ENCODE assay signal across 1 cellular context in the genomic region with DNA sequence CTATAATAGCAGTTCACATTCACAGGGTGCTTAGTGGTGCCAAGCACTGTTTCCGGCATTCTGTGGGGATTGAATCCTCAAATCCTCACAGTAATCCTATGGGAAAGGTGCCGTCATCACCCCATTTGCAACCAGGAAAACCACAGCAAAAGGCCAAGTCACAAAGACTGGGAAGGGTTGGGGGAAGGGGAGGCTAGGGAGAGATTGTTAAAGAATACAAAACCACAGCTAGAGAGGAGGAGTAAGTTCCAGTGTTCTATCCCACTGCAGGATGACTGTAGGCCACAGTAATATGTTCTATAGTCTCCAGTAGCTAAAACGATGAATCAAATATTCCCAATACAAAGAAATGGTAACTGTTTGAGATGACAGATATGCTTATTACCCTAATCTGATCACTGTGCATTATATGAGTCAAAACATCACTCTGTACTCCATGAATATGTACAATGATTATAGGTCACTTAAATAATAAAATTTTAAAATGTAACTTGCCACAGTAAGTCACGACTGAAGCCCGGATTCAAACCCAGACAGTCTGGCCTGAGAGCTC.
TF ChIP-seq lines count a peak whose summit lies in the region.

No MANE protein-coding gene starts in this region.

TF ChIP-seq in K562, 482 proteins besides CTCF, POLR2A, EP300 and RAD21 (continued from another document and continues in another):
- TF ChIP-seq, protein P1, sequence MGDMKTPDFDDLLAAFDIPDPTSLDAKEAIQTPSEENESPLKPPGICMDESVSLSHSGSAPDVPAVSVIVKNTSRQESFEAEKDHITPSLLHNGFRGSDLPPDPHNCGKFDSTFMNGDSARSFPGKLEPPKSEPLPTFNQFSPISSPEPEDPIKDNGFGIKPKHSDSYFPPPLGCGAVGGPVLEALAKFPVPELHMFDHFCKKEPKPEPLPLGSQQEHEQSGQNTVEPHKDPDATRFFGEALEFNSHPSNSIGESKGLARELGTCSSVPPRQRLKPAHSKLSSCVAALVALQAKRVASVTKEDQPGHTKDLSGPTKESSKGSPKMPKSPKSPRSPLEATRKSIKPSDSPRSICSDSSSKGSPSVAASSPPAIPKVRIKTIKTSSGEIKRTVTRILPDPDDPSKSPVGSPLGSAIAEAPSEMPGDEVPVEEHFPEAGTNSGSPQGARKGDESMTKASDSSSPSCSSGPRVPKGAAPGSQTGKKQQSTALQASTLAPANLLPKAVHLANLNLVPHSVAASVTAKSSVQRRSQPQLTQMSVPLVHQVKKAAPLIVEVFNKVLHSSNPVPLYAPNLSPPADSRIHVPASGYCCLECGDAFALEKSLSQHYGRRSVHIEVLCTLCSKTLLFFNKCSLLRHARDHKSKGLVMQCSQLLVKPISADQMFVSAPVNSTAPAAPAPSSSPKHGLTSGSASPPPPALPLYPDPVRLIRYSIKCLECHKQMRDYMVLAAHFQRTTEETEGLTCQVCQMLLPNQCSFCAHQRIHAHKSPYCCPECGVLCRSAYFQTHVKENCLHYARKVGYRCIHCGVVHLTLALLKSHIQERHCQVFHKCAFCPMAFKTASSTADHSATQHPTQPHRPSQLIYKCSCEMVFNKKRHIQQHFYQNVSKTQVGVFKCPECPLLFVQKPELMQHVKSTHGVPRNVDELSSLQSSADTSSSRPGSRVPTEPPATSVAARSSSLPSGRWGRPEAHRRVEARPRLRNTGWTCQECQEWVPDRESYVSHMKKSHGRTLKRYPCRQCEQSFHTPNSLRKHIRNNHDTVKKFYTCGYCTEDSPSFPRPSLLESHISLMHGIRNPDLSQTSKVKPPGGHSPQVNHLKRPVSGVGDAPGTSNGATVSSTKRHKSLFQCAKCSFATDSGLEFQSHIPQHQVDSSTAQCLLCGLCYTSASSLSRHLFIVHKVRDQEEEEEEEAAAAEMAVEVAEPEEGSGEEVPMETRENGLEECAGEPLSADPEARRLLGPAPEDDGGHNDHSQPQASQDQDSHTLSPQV (IDR thresholded peaks at IDR 0.05), result peak; percentile 11; the same call in 1 of the 2 replicates
- 0 out of 2 replicates have a peak, but pooled peaks have one; percentile 48 for TF ChIP-seq ZKSCAN8 (CRISPR knock-in tag; IDR thresholded peaks at IDR 0.05)
- TF ChIP-seq, protein P2, sequence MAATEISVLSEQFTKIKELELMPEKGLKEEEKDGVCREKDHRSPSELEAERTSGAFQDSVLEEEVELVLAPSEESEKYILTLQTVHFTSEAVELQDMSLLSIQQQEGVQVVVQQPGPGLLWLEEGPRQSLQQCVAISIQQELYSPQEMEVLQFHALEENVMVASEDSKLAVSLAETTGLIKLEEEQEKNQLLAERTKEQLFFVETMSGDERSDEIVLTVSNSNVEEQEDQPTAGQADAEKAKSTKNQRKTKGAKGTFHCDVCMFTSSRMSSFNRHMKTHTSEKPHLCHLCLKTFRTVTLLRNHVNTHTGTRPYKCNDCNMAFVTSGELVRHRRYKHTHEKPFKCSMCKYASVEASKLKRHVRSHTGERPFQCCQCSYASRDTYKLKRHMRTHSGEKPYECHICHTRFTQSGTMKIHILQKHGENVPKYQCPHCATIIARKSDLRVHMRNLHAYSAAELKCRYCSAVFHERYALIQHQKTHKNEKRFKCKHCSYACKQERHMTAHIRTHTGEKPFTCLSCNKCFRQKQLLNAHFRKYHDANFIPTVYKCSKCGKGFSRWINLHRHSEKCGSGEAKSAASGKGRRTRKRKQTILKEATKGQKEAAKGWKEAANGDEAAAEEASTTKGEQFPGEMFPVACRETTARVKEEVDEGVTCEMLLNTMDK (IDR thresholded peaks at IDR 0.05; ENCODE audit: borderline replicate concordance, insufficient read depth, low read depth, low read length, poor library complexity, severe bottlenecking), result no peak
- TF ChIP-seq, protein P3, sequence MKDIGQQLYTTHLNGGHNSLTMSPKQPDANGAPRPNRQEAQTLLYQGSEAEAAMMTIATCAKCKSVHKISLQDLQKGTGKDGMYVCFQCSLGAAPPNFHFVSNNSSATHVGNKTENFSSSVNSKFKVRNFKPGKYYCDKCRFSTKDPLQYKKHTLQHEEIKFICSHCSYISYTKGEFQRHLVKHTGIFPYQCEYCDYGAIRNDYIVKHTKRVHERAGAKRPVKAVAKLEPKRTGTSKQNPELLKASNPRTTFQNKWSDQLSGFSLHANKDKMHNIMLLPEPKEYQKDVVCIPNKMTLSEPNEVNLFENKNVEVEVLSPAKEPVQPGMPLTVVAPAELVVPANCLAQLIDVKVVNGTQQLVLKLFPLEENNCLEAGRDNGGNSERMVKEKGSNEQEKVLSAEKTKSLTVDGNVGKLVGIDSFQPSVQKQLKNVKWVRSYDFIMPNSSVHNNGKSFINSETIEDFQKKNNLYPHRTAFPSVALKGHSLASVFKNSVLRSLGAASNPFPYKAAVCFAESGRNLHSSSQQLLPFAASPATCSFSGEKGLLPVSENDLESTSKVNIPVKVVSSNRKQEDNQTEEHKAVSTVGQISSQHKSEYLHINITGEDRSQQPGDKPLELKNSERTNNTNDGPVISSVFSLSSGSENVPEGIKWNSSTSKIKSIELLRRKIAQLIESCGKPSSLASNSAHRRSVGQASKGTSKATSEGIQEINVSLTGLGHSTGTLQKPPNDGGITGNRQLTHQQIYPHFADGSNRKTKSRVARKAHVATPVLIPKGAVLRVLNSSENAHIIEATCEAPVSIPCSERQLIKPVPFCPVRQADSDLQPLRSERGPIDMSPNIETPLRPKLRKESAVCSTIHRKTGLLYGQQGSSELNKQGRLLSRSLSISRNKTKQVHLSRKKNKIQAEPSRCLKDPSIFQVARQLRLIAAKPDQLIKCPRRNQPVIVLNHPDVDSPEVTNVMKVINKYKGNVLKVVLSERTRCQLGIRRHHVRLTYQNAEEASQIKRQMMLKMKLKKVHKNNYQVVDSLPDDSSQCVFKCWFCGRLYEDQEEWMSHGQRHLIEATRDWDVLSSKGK (CRISPR knock-in tag; IDR thresholded peaks at IDR 0.05), result no peak
- TF ChIP-seq FOXA3 (CRISPR knock-in tag; conservative IDR thresholded peaks at IDR 0.05 in 1 of 2, IDR thresholded peaks at IDR 0.05 in 1 of 2), result no peak
- TF ChIP-seq CREM (IDR thresholded peaks at IDR 0.05; ENCODE audit: low read depth), result no peak
- TF ChIP-seq NR2C2 (CRISPR knock-in tag; IDR thresholded peaks at IDR 0.05), result no peak
- 0 out of 2 replicates have a peak, but pooled peaks have one; percentile 23 for TF ChIP-seq NR2C2 (tag; IDR thresholded peaks at IDR 0.05)
- no peak for TF ChIP-seq FOXA1 (IDR thresholded peaks at IDR 0.05; ENCODE audit: borderline replicate concordance)
- no peak for TF ChIP-seq RBBP5 (IDR thresholded peaks at IDR 0.05; ENCODE audit: borderline replicate concordance, insufficient read depth, low read length, poor library complexity, severe bottlenecking)
- no peak for TF ChIP-seq KLF16 (IDR thresholded peaks at IDR 0.05)
- TF ChIP-seq POLR2B (IDR thresholded peaks at IDR 0.05; ENCODE audit: low read depth, partially characterized antibody), result no peak
- TF ChIP-seq, protein P4, sequence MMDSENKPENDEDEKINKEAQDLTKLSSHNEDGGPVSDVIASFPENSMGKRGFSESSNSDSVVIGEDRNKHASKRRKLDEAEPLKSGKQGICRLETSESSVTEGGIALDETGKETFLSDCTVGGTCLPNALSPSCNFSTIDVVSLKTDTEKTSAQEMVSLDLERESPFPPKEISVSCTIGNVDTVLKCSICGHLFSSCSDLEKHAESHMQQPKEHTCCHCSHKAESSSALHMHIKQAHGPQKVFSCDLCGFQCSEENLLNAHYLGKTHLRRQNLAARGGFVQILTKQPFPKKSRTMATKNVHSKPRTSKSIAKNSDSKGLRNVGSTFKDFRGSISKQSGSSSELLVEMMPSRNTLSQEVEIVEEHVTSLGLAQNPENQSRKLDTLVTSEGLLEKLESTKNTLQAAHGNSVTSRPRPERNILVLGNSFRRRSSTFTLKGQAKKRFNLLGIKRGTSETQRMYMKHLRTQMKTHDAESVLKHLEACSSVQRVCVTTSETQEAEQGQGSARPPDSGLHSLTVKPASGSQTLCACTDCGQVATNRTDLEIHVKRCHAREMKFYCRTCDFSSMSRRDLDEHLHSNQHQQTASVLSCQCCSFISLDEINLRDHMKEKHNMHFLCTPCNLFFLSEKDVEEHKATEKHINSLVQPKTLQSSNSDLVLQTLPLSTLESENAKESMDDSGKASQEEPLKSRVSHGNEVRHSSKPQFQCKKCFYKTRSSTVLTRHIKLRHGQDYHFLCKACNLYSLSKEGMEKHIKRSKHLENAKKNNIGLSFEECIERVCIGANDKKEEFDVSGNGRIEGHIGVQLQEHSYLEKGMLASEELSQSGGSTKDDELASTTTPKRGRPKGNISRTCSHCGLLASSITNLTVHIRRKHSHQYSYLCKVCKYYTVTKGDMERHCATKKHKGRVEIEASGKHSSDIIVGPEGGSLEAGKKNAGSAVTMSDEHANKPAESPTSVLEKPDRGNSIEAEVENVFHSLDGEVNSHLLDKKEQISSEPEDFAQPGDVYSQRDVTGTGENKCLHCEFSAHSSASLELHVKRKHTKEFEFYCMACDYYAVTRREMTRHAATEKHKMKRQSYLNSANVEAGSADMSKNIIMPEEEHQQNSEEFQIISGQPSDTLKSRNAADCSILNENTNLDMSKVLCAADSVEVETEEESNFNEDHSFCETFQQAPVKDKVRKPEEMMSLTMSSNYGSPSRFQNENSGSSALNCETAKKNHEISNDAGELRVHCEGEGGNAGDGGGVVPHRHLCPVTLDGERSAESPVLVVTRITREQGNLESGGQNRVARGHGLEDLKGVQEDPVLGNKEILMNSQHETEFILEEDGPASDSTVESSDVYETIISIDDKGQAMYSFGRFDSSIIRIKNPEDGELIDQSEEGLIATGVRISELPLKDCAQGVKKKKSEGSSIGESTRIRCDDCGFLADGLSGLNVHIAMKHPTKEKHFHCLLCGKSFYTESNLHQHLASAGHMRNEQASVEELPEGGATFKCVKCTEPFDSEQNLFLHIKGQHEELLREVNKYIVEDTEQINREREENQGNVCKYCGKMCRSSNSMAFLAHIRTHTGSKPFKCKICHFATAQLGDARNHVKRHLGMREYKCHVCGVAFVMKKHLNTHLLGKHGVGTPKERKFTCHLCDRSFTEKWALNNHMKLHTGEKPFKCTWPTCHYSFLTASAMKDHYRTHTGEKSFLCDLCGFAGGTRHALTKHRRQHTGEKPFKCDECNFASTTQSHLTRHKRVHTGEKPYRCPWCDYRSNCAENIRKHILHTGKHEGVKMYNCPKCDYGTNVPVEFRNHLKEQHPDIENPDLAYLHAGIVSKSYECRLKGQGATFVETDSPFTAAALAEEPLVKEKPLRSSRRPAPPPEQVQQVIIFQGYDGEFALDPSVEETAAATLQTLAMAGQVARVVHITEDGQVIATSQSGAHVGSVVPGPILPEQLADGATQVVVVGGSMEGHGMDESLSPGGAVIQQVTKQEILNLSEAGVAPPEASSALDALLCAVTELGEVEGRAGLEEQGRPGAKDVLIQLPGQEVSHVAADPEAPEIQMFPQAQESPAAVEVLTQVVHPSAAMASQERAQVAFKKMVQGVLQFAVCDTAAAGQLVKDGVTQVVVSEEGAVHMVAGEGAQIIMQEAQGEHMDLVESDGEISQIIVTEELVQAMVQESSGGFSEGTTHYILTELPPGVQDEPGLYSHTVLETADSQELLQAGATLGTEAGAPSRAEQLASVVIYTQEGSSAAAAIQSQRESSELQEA (IDR thresholded peaks at IDR 0.05; ENCODE audit: low read depth), result no peak
- TF ChIP-seq, protein P5, sequence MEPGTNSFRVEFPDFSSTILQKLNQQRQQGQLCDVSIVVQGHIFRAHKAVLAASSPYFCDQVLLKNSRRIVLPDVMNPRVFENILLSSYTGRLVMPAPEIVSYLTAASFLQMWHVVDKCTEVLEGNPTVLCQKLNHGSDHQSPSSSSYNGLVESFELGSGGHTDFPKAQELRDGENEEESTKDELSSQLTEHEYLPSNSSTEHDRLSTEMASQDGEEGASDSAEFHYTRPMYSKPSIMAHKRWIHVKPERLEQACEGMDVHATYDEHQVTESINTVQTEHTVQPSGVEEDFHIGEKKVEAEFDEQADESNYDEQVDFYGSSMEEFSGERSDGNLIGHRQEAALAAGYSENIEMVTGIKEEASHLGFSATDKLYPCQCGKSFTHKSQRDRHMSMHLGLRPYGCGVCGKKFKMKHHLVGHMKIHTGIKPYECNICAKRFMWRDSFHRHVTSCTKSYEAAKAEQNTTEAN (CRISPR knock-in tag; IDR thresholded peaks at IDR 0.05), result no peak
- no peak for TF ChIP-seq TRIM28 (IDR thresholded peaks at IDR 0.05)
- TF ChIP-seq EWSR1 (IDR thresholded peaks at IDR 0.05; ENCODE audit: borderline replicate concordance, low read depth, partially characterized antibody), result no peak
- TF ChIP-seq, protein P6, sequence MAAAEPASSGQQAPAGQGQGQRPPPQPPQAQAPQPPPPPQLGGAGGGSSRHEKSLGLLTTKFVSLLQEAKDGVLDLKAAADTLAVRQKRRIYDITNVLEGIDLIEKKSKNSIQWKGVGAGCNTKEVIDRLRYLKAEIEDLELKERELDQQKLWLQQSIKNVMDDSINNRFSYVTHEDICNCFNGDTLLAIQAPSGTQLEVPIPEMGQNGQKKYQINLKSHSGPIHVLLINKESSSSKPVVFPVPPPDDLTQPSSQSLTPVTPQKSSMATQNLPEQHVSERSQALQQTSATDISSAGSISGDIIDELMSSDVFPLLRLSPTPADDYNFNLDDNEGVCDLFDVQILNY (CRISPR knock-in tag; IDR thresholded peaks at IDR 0.05), result no peak
- no peak for TF ChIP-seq KDM1A (IDR thresholded peaks at IDR 0.05)
- 0 out of 2 replicates have a peak, but pooled peaks have one; percentile 27 for TF ChIP-seq ZNF175 (CRISPR knock-in tag; IDR thresholded peaks at IDR 0.05; ENCODE audit: low read depth)
- no peak for TF ChIP-seq CEBPB (tag; IDR thresholded peaks at IDR 0.05)
- TF ChIP-seq POLR3G (IDR thresholded peaks at IDR 0.05; ENCODE audit: extremely low read depth, insufficient read length, insufficient replicate concordance), result no peak
- no peak for TF ChIP-seq HSF4 (CRISPR knock-in tag; IDR thresholded peaks at IDR 0.05; ENCODE audit: borderline replicate concordance)
- TF ChIP-seq NEUROD1 (IDR thresholded peaks at IDR 0.05; ENCODE audit: borderline replicate concordance, low read depth, low read length, partially characterized antibody), result no peak
- TF ChIP-seq STAG1 (CRISPR knock-in tag; IDR thresholded peaks at IDR 0.05; ENCODE audit: borderline replicate concordance), result no peak
- no peak for TF ChIP-seq HDAC3 (IDR thresholded peaks at IDR 0.05; ENCODE audit: borderline replicate concordance, partially characterized antibody)
- TF ChIP-seq SMARCE1 (IDR thresholded peaks at IDR 0.05), result no peak
- TF ChIP-seq E2F3 (CRISPR knock-in tag; IDR thresholded peaks at IDR 0.05), result no peak
- TF ChIP-seq, protein P7, sequence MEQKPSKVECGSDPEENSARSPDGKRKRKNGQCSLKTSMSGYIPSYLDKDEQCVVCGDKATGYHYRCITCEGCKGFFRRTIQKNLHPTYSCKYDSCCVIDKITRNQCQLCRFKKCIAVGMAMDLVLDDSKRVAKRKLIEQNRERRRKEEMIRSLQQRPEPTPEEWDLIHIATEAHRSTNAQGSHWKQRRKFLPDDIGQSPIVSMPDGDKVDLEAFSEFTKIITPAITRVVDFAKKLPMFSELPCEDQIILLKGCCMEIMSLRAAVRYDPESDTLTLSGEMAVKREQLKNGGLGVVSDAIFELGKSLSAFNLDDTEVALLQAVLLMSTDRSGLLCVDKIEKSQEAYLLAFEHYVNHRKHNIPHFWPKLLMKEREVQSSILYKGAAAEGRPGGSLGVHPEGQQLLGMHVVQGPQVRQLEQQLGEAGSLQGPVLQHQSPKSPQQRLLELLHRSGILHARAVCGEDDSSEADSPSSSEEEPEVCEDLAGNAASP (IDR thresholded peaks at IDR 0.05), result no peak
- TF ChIP-seq ZNF507 (tag; conservative IDR thresholded peaks at IDR 0.05), result no peak
- TF ChIP-seq MYBL2 (IDR thresholded peaks at IDR 0.05; ENCODE audit: low read depth), result no peak
- TF ChIP-seq MYBL2 (CRISPR knock-in tag; IDR thresholded peaks at IDR 0.05; ENCODE audit: borderline replicate concordance), result no peak
